Comparison of ENCODE assay signal across 22 cellular contexts in genomic region chr2:68340631-68341329, GRCh38. TPM values are rescaled to one million over a fixed set of nuclear protein-coding genes. Genes with fewer than 3 reads are reported as not detected.
"Had no signal": no experiment of that assay in that cellular context is flagged by ENCODE, and none has a peak within 500 bp of the region (broad histone marks: within the 10 kb centered on the region; RNA-seq: fewer than 3 reads in every experiment).

No MANE protein-coding gene starts in this region.

- H3K4me1 ChIP-seq: sigmoid colon, upper lobe of right lung had no signal

- ATAC-seq: activated CD8-positive, alpha-beta T cell treated with anti-CD3 and anti-CD28 coated beads, Interleukin-2, amount 10 ng/mL, durations not matched to agents 7 days and 5 days; effector memory CD8-positive, alpha-beta T cell; esophagus mucosa; upper lobe of right lung had no signal

- H3K9me3 ChIP-seq: sigmoid colon, upper lobe of right lung had no signal

- H3K36me3 ChIP-seq: brain microvascular endothelial cell, sigmoid colon, upper lobe of right lung had no signal

- DNase-seq: activated CD4-positive, alpha-beta T cell treated with anti-CD3 and anti-CD28 coated beads for 1 hour; activated CD4-positive, alpha-beta T cell treated with anti-CD3 and anti-CD28 coated beads, Interleukin-2, amount 50 U/mL, for 1 hour; activated CD8-positive, alpha-beta T cell treated with anti-CD3 and anti-CD28 coated beads, Interleukin-2, amount 10 ng/mL, durations not matched to agents 7 days and 5 days; activated gamma-delta T cell; aorta; brain microvascular endothelial cell; central memory CD4-positive, alpha-beta T cell; effector memory CD8-positive, alpha-beta T cell; foreskin melanocyte; nephron progenitor cell; retina; sigmoid colon; stimulated activated CD4-positive, alpha-beta T cell treated with anti-CD3 and anti-CD28 coated beads, Interleukin-4, amount 100 ng/mL, for 1 hour; stimulated activated naive CD4-positive, alpha-beta T cell; T-helper 1 cell; upper lobe of right lung had no signal

- H3K27me3 ChIP-seq: brain microvascular endothelial cell, upper lobe of right lung had no signal

- H3K27ac ChIP-seq: brain microvascular endothelial cell, hepatocyte, sigmoid colon, upper lobe of right lung had no signal

- H3K4me3 ChIP-seq: hepatocyte, sigmoid colon, smooth muscle cell, upper lobe of right lung had no signal

RNA-seq across cellular contexts. Expression of gene CNRIP1, which starts 21.0 kb away (rescaled TPM):
- total RNA-seq: activated CD8-positive, alpha-beta T cell treated with anti-CD3 and anti-CD28 coated beads, Interleukin-2, amount 10 ng/mL, durations not matched to agents 7 days and 5 days; activated T-helper 1 cell treated with anti-CD3 and anti-CD28 coated beads, Interleukin-12 subunit alpha, Interleukin-12 subunit beta, Interleukin-2, Interleukin-4 antibody, amounts not matched to agents 30 ng/mL and 10 ng/mL and 1 ng/mL, durations not matched to agents 14 hours and 24 hours and 36 hours; mononuclear cell had no signal

RNA-seq across cellular contexts. Expression of gene PLEK, which starts 24.3 kb away (rescaled TPM):
- total RNA-seq: myocyte, smooth muscle cell had no signal
